ENCODE assay signal across 17 cellular contexts in the genomic region with DNA sequence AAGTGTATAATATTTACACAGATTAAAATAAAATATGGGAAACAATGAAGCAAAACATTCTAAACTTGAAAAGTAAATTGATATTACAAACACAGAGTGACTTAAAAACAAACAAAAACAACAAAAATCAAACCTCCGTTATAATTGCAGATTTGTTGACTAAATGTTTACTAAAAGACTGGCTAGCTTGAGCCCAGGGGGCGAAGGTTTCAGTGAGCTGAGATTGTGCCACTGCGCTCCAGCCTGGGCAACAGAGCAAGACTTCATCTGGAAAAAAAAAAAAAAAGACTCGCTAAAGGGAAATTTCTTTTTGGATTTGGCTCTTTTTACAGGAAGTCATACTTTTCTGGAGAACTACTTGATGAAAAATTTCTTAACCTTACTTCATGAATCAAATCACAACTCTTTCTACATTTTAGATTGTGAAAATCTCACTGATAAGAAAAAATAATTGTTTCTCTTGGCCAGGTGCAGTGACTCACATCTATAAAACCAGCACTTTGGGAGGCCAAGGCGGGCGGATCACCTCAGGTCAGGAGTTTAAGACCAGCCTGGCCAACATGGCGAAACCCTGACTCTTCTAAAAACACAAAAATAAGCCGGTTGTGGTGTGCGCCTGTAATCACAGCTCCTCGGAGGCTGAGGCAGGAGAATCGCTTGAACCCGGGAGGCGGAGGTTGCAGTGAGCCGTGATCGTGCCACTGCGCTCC. TPM values are rescaled to one million over a fixed set of nuclear protein-coding genes. Genes with fewer than 3 reads are reported as not detected.
DNase-seq lines count a peak whose midpoint lies in the region; ATAC-seq, FAIRE-seq and TF ChIP-seq lines count a peak whose summit lies in the region.
"Had no signal": no experiment of that assay in that cellular context is flagged by ENCODE, and none has a peak within 500 bp of the region (broad histone marks: within the 10 kb centered on the region; RNA-seq: fewer than 3 reads in every experiment).

No MANE protein-coding gene starts in this region.

- H3K36me3 Mint-ChIP-seq in activated CD4-positive, alpha-beta memory T cell treated with anti-CD3 and anti-CD28 coated beads for 36 hours: no peaks in the 10 kb centered on the region

- H3K4me3 ChIP-seq in ascending aorta: peak overlapping the region in 1 of 2 donors; percentile 24
- H3K4me3 ChIP-seq in kidney (ENCODE audit: low read length in 2 of 2): no peak overlapping the region
- H3K4me3 ChIP-seq in skeletal muscle tissue (ENCODE audit: low read length in 3 of 3): peak overlapping the region in 1 of 3 donors; percentile 14
- no peak overlapping the region for H3K4me3 ChIP-seq in sigmoid colon
- H3K4me3 ChIP-seq: adrenal gland; BLaER1 treated with 17β-estradiol and CSF1 and Interleukin-3, amounts not matched to agents 10 nM and 100 nM; dorsolateral prefrontal cortex; SJSA1 had no signal

- FAIRE-seq in kidney (lab: Jason Lieb, UNC): peak; percentile 71

- H3K9me3 Mint-ChIP-seq in activated CD4-positive, alpha-beta memory T cell treated with anti-CD3 and anti-CD28 coated beads for 36 hours: no peaks in the 10 kb centered on the region
- H3K9me3 Mint-ChIP-seq: activated B cell treated with CpG ODN at 0.5 μM for 24 hours had no signal

- H3K27ac Mint-ChIP-seq in activated CD4-positive, alpha-beta memory T cell treated with anti-CD3 and anti-CD28 coated beads for 36 hours: no peak overlapping the region
- H3K27ac Mint-ChIP-seq: activated B cell treated with CpG ODN at 0.5 μM for 24 hours had no signal

- no peaks in the 10 kb centered on the region for H3K27me3 ChIP-seq in ascending aorta
- no peaks in the 10 kb centered on the region for H3K27me3 ChIP-seq in skeletal muscle tissue (ENCODE audit: control insufficient read depth in 3 of 3, insufficient read depth in 3 of 3, low read length in 3 of 3)
- no peaks in the 10 kb centered on the region for H3K27me3 ChIP-seq in sigmoid colon
- H3K27me3 ChIP-seq: adrenal gland; BLaER1 treated with 17β-estradiol and CSF1 and Interleukin-3, amounts not matched to agents 10 nM and 100 nM; dorsolateral prefrontal cortex; SJSA1 had no signal

- H3K9me3 ChIP-seq in ascending aorta (no peaks in the 10 kb centered on the region), kidney (ENCODE audit: control insufficient read depth in 1 of 2, low read length in 2 of 2) (no peaks in the 10 kb centered on the region), skeletal muscle tissue (ENCODE audit: control insufficient read depth in 3 of 3, low read length in 3 of 3) (no peaks in the 10 kb centered on the region), sigmoid colon (no peaks in the 10 kb centered on the region)
- H3K9me3 ChIP-seq: adrenal gland; BLaER1 treated with 17β-estradiol and CSF1 and Interleukin-3, amounts not matched to agents 10 nM and 100 nM; SJSA1 had no signal

- H3K27ac ChIP-seq in ascending aorta (peak overlapping the region; percentile 67 to 71), kidney (ENCODE audit: low read depth in 2 of 2, low read length in 2 of 2) (peak overlapping the region; percentile 64 to 65), skeletal muscle tissue (ENCODE audit: low read depth, low read length) (peak overlapping the region; percentile 26), sigmoid colon (peak overlapping the region in 1 of 4 donors; percentile 16)
- H3K27ac ChIP-seq: adrenal gland; BLaER1 treated with 17β-estradiol and CSF1 and Interleukin-3, amounts not matched to agents 10 nM and 100 nM; dorsolateral prefrontal cortex had no signal

- TF ChIP-seq EP300 in sigmoid colon (IDR thresholded peaks at IDR 0.05): no peak

- H3K9ac ChIP-seq in kidney (ENCODE audit: low read length in 2 of 2) (no peak overlapping the region), skeletal muscle tissue (ENCODE audit: low read depth in 1 of 3, low read length in 3 of 3) (no peak overlapping the region)
- H3K9ac ChIP-seq: BLaER1 treated with 17β-estradiol and CSF1 and Interleukin-3, amounts not matched to agents 10 nM and 100 nM had no signal

- WGBS in sigmoid colon, 2 donors: 76 to 90% methylated on average over 16 of the region's 16 CpGs

- ATAC-seq in GM19023 (IDR thresholded peaks at IDR 0.05; ENCODE audit: unreplicated experiment): no peak

- POLR2A ChIA-PET in activated CD4-positive, alpha-beta memory T cell treated with anti-CD3 and anti-CD28 coated beads for 36 hours (lab: Charles Lee): interaction anchor here (0.6 kb wide), 1 partner anchor 18 kb away, joined by 3 read pairs; no protein-coding TSS in a partner anchor

- intact Hi-C loops in ascending aorta (cut with DNase I) (loop anchor here (5.0 kb wide), 1 partner anchor 33 kb away; no protein-coding TSS in a partner anchor), kidney (cut with DNase I) (no loop called here), sigmoid colon (cut with DNase I) (no loop called here)
- intact Hi-C loops in activated CD4-positive, alpha-beta memory T cell treated with anti-CD3 and anti-CD28 coated beads for 36 hours (cut with micrococcal nuclease): no loop called here

- CTCF ChIA-PET in activated CD4-positive, alpha-beta memory T cell treated with anti-CD3 and anti-CD28 coated beads for 36 hours (lab: Charles Lee): no interaction called here

- TF ChIP-seq POLR2A in sigmoid colon (IDR thresholded peaks at IDR 0.05): no peak

- TF ChIP-seq CTCF in ascending aorta (IDR thresholded peaks at IDR 0.05): no peak
- no peak for TF ChIP-seq CTCF in kidney (IDR thresholded peaks at IDR 0.05; ENCODE audit: borderline replicate concordance, extremely low read depth, insufficient read depth)
- TF ChIP-seq CTCF in sigmoid colon (IDR thresholded peaks at IDR 0.05): no peak

- no peak overlapping the region for H3K4me3 Mint-ChIP-seq in activated CD4-positive, alpha-beta memory T cell treated with anti-CD3 and anti-CD28 coated beads for 36 hours
- H3K4me3 Mint-ChIP-seq: activated B cell treated with CpG ODN at 0.5 μM for 24 hours had no signal

- no peaks in the 10 kb centered on the region for H3K4me1 Mint-ChIP-seq in activated CD4-positive, alpha-beta memory T cell treated with anti-CD3 and anti-CD28 coated beads for 36 hours (ENCODE audit: low read depth)
- H3K4me1 Mint-ChIP-seq: activated B cell treated with CpG ODN at 0.5 μM for 24 hours had no signal

- DNase-seq in H4 (ENCODE audit: low spot score) (peak; percentile 61), ascending aorta (ENCODE audit: low spot score in 2 of 2) (peak in 1 of 2 donors; percentile 69), kidney (no peak), sigmoid colon (no peak), DMS153 (lab: John Stamatoyannopoulos, UW) (no peak)
- no peak for DNase-seq in activated CD4-positive, alpha-beta memory T cell treated with anti-CD3 and anti-CD28 coated beads for 36 hours
- DNase-seq: activated B cell treated with CpG ODN at 0.5 μM for 24 hours; dorsolateral prefrontal cortex; GDM1; NCI-H1694; occipital lobe; stimulated activated CD8-positive, alpha-beta memory T cell treated with anti-CD3 and anti-CD28 coated beads, Interleukin-4, amount 100 ng/mL, for 48 hours had no signal

- peaks cover 0 to 8% of the 10 kb centered on the region in 2 donors for H3K4me1 ChIP-seq in ascending aorta
- peaks cover 3 to 18% of the 10 kb centered on the region in 2 donors for H3K4me1 ChIP-seq in kidney (ENCODE audit: control insufficient read depth in 1 of 2, insufficient read depth in 1 of 2, low read depth in 1 of 2, low read length in 2 of 2)
- peaks cover 4 to 22% (median 8%) of the 10 kb centered on the region in 3 donors for H3K4me1 ChIP-seq in skeletal muscle tissue (ENCODE audit: control insufficient read depth in 3 of 3, insufficient read depth in 3 of 3, low read length in 3 of 3)
- no peaks in the 10 kb centered on the region for H3K4me1 ChIP-seq in sigmoid colon

- H3K36me3 ChIP-seq in ascending aorta: no peaks in the 10 kb centered on the region
- H3K36me3 ChIP-seq in kidney (ENCODE audit: control insufficient read depth in 1 of 2, insufficient read depth in 2 of 2, low read length in 2 of 2): no peaks in the 10 kb centered on the region
- no peaks in the 10 kb centered on the region for H3K36me3 ChIP-seq in skeletal muscle tissue (ENCODE audit: control insufficient read depth in 3 of 3, insufficient read depth in 3 of 3, low read length in 3 of 3)
- no peaks in the 10 kb centered on the region for H3K36me3 ChIP-seq in sigmoid colon
- H3K36me3 ChIP-seq: adrenal gland; BLaER1 treated with 17β-estradiol and CSF1 and Interleukin-3, amounts not matched to agents 10 nM and 100 nM had no signal

- H3K27me3 Mint-ChIP-seq in activated CD4-positive, alpha-beta memory T cell treated with anti-CD3 and anti-CD28 coated beads for 36 hours: no peaks in the 10 kb centered on the region
- H3K27me3 Mint-ChIP-seq: activated B cell treated with CpG ODN at 0.5 μM for 24 hours had no signal

RNA-seq across cellular contexts. Expression of gene TFPI, which starts 9.7 kb away (rescaled TPM):
- 61.7 and 90.7 TPM in 2 replicates for total RNA-seq in H4 (2014; rRNA removed; shearing (Covaris generic))
- 85.6 TPM for total RNA-seq in ascending aorta
- 266 TPM for total RNA-seq in kidney
- 26.2 TPM for polyA plus RNA-seq in kidney (ENCODE audit: insufficient read depth, low read depth, low replicate concordance)
- 47.0 TPM for total RNA-seq in skeletal muscle tissue
- not detected for total RNA-seq in activated CD4-positive, alpha-beta memory T cell treated with anti-CD3 and anti-CD28 coated beads for 36 hours
- 10 to 100 TPM; 29.3 to 83.1 (median 64.9) TPM for total RNA-seq in sigmoid colon
- polyA plus RNA-seq in sigmoid colon: 10 to 100 TPM in 2 of 3 donors, 1 to 10 TPM in 1; 2.3 to 25.8 (median 15.9) TPM
- total RNA-seq: activated B cell treated with CpG ODN at 0.5 μM for 24 hours had no signal

Comparison
In these comparisons a context has a peak if more than half of its experiments do, and no peak if none do; other contexts are left out.
1. RNA of gene TFPI, which starts 9.7 kb away (total RNA-seq): 266 TPM in kidney (single experiment), 61.7 to 90.7 TPM in H4, 85.6 TPM in ascending aorta (single experiment), 29.3 to 83.1 TPM in sigmoid colon and 47.0 TPM in skeletal muscle tissue (single experiment); not detected in activated CD4-positive, alpha-beta memory T cell treated with anti-CD3 and anti-CD28 coated beads for 36 hours; every median in the first group is over 10 times any median in the second.